Comparison of ENCODE assay signal across 1 cellular context in the genomic region with DNA sequence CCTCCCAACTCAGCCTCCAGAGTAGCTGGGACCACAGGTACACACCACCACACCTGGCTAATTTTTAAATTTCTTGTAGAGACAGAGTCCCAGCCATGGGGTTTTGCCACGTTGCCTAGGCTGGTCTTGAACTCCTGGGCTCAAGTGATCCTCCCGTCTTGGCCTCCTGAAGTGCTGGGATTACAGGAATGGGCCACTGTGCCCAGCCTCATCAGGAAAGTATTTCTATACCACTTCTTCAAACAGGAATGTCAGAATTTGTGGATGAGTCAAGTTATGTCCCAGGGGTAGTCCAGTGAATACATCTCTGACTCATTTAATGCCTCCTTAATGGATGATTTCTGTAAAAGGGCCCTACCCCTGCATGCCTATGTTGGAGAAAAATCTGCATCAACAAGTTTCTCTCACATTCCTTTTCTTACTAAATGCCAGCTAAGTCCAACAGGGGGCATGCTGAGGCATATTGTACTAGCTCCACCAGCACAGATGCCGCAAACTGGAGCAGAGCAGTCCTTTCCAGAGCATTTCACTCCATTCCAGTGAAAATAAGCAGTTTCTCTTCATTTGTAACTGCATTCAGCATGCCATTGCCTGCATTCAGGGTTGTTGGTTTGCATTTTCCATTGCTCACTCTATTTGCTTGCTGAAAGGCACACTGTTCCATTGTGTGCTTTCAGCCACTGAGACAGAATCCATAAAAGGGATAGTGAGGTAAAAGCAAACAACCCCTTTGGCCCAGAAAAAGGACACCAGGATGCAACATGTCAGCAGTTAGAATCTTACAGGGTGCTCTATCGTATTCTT.
TF ChIP-seq lines count a peak whose summit lies in the region.

No MANE protein-coding gene starts in this region.

TF ChIP-seq in HepG2, 621 proteins besides CTCF, POLR2A, EP300 and RAD21 (continued from another document and continues in another):
- TF ChIP-seq ZBED4 (CRISPR knock-in tag; IDR thresholded peaks at IDR 0.05; ENCODE audit: borderline replicate concordance), result no peak
- TF ChIP-seq FOXK1 (CRISPR knock-in tag; IDR thresholded peaks at IDR 0.05; ENCODE audit: borderline replicate concordance, low read depth), result no peak
- TF ChIP-seq AHR (CRISPR knock-in tag; IDR thresholded peaks at IDR 0.05), result no peak
- no peak for TF ChIP-seq PCBP1 (IDR thresholded peaks at IDR 0.05; ENCODE audit: borderline replicate concordance, low read depth, low read length)
- TF ChIP-seq NFRKB (IDR thresholded peaks at IDR 0.05), result no peak
- TF ChIP-seq ZNF607 (CRISPR knock-in tag; IDR thresholded peaks at IDR 0.05; ENCODE audit: borderline replicate concordance), result no peak
- no peak for TF ChIP-seq FLYWCH1 (CRISPR knock-in tag; IDR thresholded peaks at IDR 0.05)
- TF ChIP-seq GFI1 (CRISPR knock-in tag; IDR thresholded peaks at IDR 0.05; ENCODE audit: borderline replicate concordance), result no peak
- no peak for TF ChIP-seq HOXA7 (CRISPR knock-in tag; IDR thresholded peaks at IDR 0.05)
- TF ChIP-seq LCORL (IDR thresholded peaks at IDR 0.05), result no peak; the same call in 1 of the 2 replicates
- TF ChIP-seq LCORL (CRISPR knock-in tag; IDR thresholded peaks at IDR 0.05), result peak; percentile 47; the same call in 1 of the 2 replicates
- TF ChIP-seq SMARCE1 (IDR thresholded peaks at IDR 0.05; ENCODE audit: borderline replicate concordance), result no peak
- no peak for TF ChIP-seq ZNF766 (CRISPR knock-in tag; IDR thresholded peaks at IDR 0.05; ENCODE audit: borderline replicate concordance)
- no peak for TF ChIP-seq KAT7 (CRISPR knock-in tag; IDR thresholded peaks at IDR 0.05; ENCODE audit: borderline replicate concordance)
- TF ChIP-seq KAT8 (CRISPR knock-in tag; IDR thresholded peaks at IDR 0.05), result no peak
- TF ChIP-seq ZEB1 (IDR thresholded peaks at IDR 0.05; ENCODE audit: insufficient replicate concordance, low read depth), result no peak
- TF ChIP-seq HDAC2 (CRISPR knock-in tag; IDR thresholded peaks at IDR 0.05), result peak; percentile 49; the same call in 1 of the 2 replicates
- no peak for TF ChIP-seq RARG (CRISPR knock-in tag; IDR thresholded peaks at IDR 0.05; ENCODE audit: low read depth)
- TF ChIP-seq GLI4 (CRISPR knock-in tag; IDR thresholded peaks at IDR 0.05; ENCODE audit: borderline replicate concordance), result no peak
- no peak for TF ChIP-seq PHF8 (CRISPR knock-in tag; IDR thresholded peaks at IDR 0.05)
- no peak for TF ChIP-seq ZNF225 (CRISPR knock-in tag; IDR thresholded peaks at IDR 0.05)
- no peak for TF ChIP-seq ZNF709 (CRISPR knock-in tag; IDR thresholded peaks at IDR 0.05)
- peak; percentile 58 for TF ChIP-seq ARID3A (IDR thresholded peaks at IDR 0.05; ENCODE audit: low read depth, low read length)
- no peak for TF ChIP-seq ZNF629 (CRISPR knock-in tag; conservative IDR thresholded peaks at IDR 0.05)
- no peak for TF ChIP-seq JUND (CRISPR knock-in tag; IDR thresholded peaks at IDR 0.05)
- TF ChIP-seq, protein P1, sequence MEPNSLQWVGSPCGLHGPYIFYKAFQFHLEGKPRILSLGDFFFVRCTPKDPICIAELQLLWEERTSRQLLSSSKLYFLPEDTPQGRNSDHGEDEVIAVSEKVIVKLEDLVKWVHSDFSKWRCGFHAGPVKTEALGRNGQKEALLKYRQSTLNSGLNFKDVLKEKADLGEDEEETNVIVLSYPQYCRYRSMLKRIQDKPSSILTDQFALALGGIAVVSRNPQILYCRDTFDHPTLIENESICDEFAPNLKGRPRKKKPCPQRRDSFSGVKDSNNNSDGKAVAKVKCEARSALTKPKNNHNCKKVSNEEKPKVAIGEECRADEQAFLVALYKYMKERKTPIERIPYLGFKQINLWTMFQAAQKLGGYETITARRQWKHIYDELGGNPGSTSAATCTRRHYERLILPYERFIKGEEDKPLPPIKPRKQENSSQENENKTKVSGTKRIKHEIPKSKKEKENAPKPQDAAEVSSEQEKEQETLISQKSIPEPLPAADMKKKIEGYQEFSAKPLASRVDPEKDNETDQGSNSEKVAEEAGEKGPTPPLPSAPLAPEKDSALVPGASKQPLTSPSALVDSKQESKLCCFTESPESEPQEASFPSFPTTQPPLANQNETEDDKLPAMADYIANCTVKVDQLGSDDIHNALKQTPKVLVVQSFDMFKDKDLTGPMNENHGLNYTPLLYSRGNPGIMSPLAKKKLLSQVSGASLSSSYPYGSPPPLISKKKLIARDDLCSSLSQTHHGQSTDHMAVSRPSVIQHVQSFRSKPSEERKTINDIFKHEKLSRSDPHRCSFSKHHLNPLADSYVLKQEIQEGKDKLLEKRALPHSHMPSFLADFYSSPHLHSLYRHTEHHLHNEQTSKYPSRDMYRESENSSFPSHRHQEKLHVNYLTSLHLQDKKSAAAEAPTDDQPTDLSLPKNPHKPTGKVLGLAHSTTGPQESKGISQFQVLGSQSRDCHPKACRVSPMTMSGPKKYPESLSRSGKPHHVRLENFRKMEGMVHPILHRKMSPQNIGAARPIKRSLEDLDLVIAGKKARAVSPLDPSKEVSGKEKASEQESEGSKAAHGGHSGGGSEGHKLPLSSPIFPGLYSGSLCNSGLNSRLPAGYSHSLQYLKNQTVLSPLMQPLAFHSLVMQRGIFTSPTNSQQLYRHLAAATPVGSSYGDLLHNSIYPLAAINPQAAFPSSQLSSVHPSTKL (CRISPR knock-in tag; IDR thresholded peaks at IDR 0.05), result peak; percentile 51
- no peak for TF ChIP-seq ZMAT3 (CRISPR knock-in tag; conservative IDR thresholded peaks at IDR 0.05)
- TF ChIP-seq RNF2 (conservative IDR thresholded peaks at IDR 0.05; ENCODE audit: low read depth), result no peak
- TF ChIP-seq CENPBD1 (CRISPR knock-in tag; IDR thresholded peaks at IDR 0.05; ENCODE audit: borderline replicate concordance, low read depth), result no peak
- TF ChIP-seq, protein P2, sequence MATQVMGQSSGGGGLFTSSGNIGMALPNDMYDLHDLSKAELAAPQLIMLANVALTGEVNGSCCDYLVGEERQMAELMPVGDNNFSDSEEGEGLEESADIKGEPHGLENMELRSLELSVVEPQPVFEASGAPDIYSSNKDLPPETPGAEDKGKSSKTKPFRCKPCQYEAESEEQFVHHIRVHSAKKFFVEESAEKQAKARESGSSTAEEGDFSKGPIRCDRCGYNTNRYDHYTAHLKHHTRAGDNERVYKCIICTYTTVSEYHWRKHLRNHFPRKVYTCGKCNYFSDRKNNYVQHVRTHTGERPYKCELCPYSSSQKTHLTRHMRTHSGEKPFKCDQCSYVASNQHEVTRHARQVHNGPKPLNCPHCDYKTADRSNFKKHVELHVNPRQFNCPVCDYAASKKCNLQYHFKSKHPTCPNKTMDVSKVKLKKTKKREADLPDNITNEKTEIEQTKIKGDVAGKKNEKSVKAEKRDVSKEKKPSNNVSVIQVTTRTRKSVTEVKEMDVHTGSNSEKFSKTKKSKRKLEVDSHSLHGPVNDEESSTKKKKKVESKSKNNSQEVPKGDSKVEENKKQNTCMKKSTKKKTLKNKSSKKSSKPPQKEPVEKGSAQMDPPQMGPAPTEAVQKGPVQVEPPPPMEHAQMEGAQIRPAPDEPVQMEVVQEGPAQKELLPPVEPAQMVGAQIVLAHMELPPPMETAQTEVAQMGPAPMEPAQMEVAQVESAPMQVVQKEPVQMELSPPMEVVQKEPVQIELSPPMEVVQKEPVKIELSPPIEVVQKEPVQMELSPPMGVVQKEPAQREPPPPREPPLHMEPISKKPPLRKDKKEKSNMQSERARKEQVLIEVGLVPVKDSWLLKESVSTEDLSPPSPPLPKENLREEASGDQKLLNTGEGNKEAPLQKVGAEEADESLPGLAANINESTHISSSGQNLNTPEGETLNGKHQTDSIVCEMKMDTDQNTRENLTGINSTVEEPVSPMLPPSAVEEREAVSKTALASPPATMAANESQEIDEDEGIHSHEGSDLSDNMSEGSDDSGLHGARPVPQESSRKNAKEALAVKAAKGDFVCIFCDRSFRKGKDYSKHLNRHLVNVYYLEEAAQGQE (IDR thresholded peaks at IDR 0.05; ENCODE audit: borderline replicate concordance in 1 of 2, low read depth in 1 of 2, low read length in 2 of 2), result no peak
- no peak for TF ChIP-seq MTF1 (CRISPR knock-in tag; IDR thresholded peaks at IDR 0.05)
- TF ChIP-seq FOXA1 (IDR thresholded peaks at IDR 0.05), result 0 out of 2 replicates have a peak, but pooled peaks have one; percentile 37
- TF ChIP-seq FOXA1 (CRISPR knock-in tag; IDR thresholded peaks at IDR 0.05), result peak; percentile 75
- TF ChIP-seq SIX4 (CRISPR knock-in tag; IDR thresholded peaks at IDR 0.05), result no peak
- no peak for TF ChIP-seq ZSCAN5A (CRISPR knock-in tag; IDR thresholded peaks at IDR 0.05; ENCODE audit: borderline replicate concordance)
- TF ChIP-seq HINFP (CRISPR knock-in tag; IDR thresholded peaks at IDR 0.05; ENCODE audit: low read depth), result no peak
- TF ChIP-seq KDM4B (CRISPR knock-in tag; IDR thresholded peaks at IDR 0.05), result 0 out of 2 replicates have a peak, but pooled peaks have one; percentile 9
- no peak for TF ChIP-seq TEF (CRISPR knock-in tag; IDR thresholded peaks at IDR 0.05)
- no peak for TF ChIP-seq ZNF484 (CRISPR knock-in tag; IDR thresholded peaks at IDR 0.05; ENCODE audit: borderline replicate concordance, low read depth)
- TF ChIP-seq ZNF720 (CRISPR knock-in tag; IDR thresholded peaks at IDR 0.05), result no peak
- TF ChIP-seq SKI (IDR thresholded peaks at IDR 0.05; ENCODE audit: partially characterized antibody), result peak; percentile 49
- TF ChIP-seq SMAD3 (CRISPR knock-in tag; IDR thresholded peaks at IDR 0.05), result 0 out of 2 replicates have a peak, but pooled peaks have one; percentile 13
